In the genomic region with DNA sequence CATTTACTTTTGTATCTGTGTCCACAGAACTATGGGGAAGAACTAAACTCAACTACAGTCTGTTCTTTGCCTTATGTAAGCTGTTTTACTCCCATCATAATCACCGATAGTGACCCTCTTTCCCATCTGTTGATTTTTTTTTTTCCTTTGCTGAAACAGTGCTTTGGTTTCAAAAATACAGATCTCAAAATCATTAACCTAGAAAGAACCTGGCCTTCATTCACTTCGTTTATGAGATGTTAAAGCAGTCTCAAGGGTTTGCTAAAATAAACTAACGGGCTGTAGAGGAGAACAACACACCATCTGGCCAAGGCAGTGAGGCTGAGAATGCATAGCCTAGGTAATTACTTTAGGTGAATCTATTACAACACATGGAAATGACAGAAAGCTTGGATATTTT, we compare ENCODE assay signal across 17 cellular contexts.
DNase-seq lines count a peak whose midpoint lies in the region; ATAC-seq, FAIRE-seq and TF ChIP-seq lines count a peak whose summit lies in the region.
"Had no signal": no experiment of that assay in that cellular context is flagged by ENCODE, and none has a peak within 500 bp of the region (broad histone marks: within the 10 kb centered on the region; RNA-seq: fewer than 3 reads in every experiment).

No MANE protein-coding gene starts in this region.

- H3K23ac ChIP-seq in H1 (ENCODE audit: insufficient read length), result no peak overlapping the region

- 0 out of 2 replicates have a peak overlapping the region, but pooled peaks have one; percentile 32 for H2AFZ ChIP-seq in H1 (ENCODE audit: low read length)

- H2AK5ac ChIP-seq in H1 (ENCODE audit: low read depth, low read length), result no peak overlapping the region

- WGBS in H1 (ENCODE audit: extremely low coverage in 1 of 2, insufficient coverage in 1 of 2, insufficient read length in 1 of 2, insufficient replicate concordance in 2 of 2, low coverage in 1 of 2, low lambda C conversion rate in 2 of 2, missing lambda C conversion rate in 1 of 2), 2 experiments, result 91% methylated on average over 3 of the region's 3 CpGs; no CpG with 5 or more reads in 1 of the 2 experiments

- DNase-seq in NCI-H82 (lab: John Stamatoyannopoulos, UW) (peak; percentile 52), NCI-H82 treated with DMSO at 0.1 percent for 48 hours (lab: John Stamatoyannopoulos, UW; ENCODE audit: unreplicated experiment) (no peak), NCI-H2171 treated with DMSO at 0.1 percent for 48 hours (lab: John Stamatoyannopoulos, UW) (peak; percentile 89), H1 (ENCODE audit: low read depth in 1 of 2, low spot score in 2 of 2) (no peak), activated gamma-delta T cell treated with Interleukin-2 at 50 U/mL for 16 hours (no peak)
- DNase-seq: Calu3; CD8-positive, alpha-beta T cell; GDM1; H9; NCI-H1436; NCI-H2081 treated with DMSO at 0.1 percent for 48 hours; NCI-H526 treated with DMSO at 0.1 percent for 48 hours; RPMI8226 had no signal

- H2BK5ac ChIP-seq in H1 (ENCODE audit: low read depth, low read length), result no peak overlapping the region

- no peaks in the 10 kb centered on the region for H3K23me2 ChIP-seq in H1 (ENCODE audit: low read depth, low read length)

- H3K4ac ChIP-seq in H1 (replicated peaks; ENCODE audit: insufficient read length, low read depth, low read length), result no peak overlapping the region

- H3K56ac ChIP-seq in H1 (replicated peaks; ENCODE audit: insufficient read length, low read depth, low read length), result no peak overlapping the region

- no peak for TF ChIP-seq EP300 in H1 (IDR thresholded peaks at IDR 0.05; ENCODE audit: borderline replicate concordance in 1 of 2, low read depth in 2 of 2, low read length in 2 of 2)

- H3K27me3 ChIP-seq in H1 (replicated peaks in 1 of 4; ENCODE audit: control insufficient read depth in 3 of 4, extremely low read depth in 1 of 4, insufficient read depth in 3 of 4, low read length in 3 of 4), result no peaks in the 10 kb centered on the region
- H3K27me3 ChIP-seq: BLaER1 had no signal

- FAIRE-seq in H1 (lab: Jason Lieb, UNC), result no peak

- no peak overlapping the region for H3K4me2 ChIP-seq in H1 (ENCODE audit: insufficient read depth in 1 of 2, low read depth in 2 of 2, low read length in 2 of 2)
- H3K4me2 ChIP-seq: BLaER1, KMS-11 had no signal

- TF ChIP-seq POLR2A in H1 (IDR thresholded peaks at IDR 0.05; ENCODE audit: control extremely low read depth in 1 of 2, low read depth in 2 of 2, low read length in 2 of 2), result no peak

- no peak overlapping the region for H2BK15ac ChIP-seq in H1 (ENCODE audit: low read length)

- no peak overlapping the region for H2BK120ac ChIP-seq in H1 (replicated peaks; ENCODE audit: low read depth, low read length)

- H3K27ac ChIP-seq in H1 (ENCODE audit: low read depth, low read length), result no peak overlapping the region
- H3K27ac ChIP-seq: BLaER1, KMS-11 had no signal

- no peak overlapping the region for H3K14ac ChIP-seq in H1 (ENCODE audit: insufficient read length)

- no peak overlapping the region for H4K5ac ChIP-seq in H1 (ENCODE audit: insufficient read length, low read depth, low read length)

- no peaks in the 10 kb centered on the region for H3K36me3 ChIP-seq in H1 (ENCODE audit: control insufficient read depth in 2 of 4, insufficient read depth in 4 of 4, low read length in 3 of 4)
- H3K36me3 ChIP-seq: BLaER1 had no signal

- TF ChIP-seq RAD21 in H1 (IDR thresholded peaks at IDR 0.05 in 1 of 2, conservative IDR thresholded peaks at IDR 0.05 in 1 of 2; ENCODE audit: low read depth in 2 of 2, low read length in 2 of 2), result no peak

- no peak for TF ChIP-seq CTCF in H1 (IDR thresholded peaks at IDR 0.05; ENCODE audit: control extremely low read depth in 1 of 3, insufficient read depth in 1 of 3, low read depth in 1 of 3, low read length in 3 of 3)

- H3K4me3 ChIP-seq in H1 (ENCODE audit: extremely low read depth in 1 of 4, insufficient read depth in 2 of 4, low read depth in 3 of 4, low read length in 4 of 4), result no peak overlapping the region
- H3K4me3 ChIP-seq: BLaER1 had no signal

- no peak overlapping the region for H4K8ac ChIP-seq in H1 (ENCODE audit: extremely low read depth, insufficient read depth, low read length)

- no peaks in the 10 kb centered on the region for H3K79me2 ChIP-seq in H1 (ENCODE audit: control insufficient read depth in 1 of 2, insufficient read depth in 2 of 2, low read length in 2 of 2)

- peaks cover 7 to 8% of the 10 kb centered on the region in 2 experiments; a peak in 3 of 4 replicates for H3K9me3 ChIP-seq in H1 (ENCODE audit: insufficient read depth in 2 of 2, low read depth in 1 of 2, low read length in 1 of 2)

- no peak overlapping the region for H3K9ac ChIP-seq in H1 (replicated peaks in 1 of 4; ENCODE audit: extremely low read depth in 1 of 4, low read depth in 3 of 4, low read length in 3 of 4)
- H3K9ac ChIP-seq: BLaER1, KMS-11 had no signal

- no peak overlapping the region for H2BK20ac ChIP-seq in H1 (ENCODE audit: low read length)

- no peak overlapping the region for H2BK12ac ChIP-seq in H1 (ENCODE audit: low read depth, low read length)

- no peaks in the 10 kb centered on the region for H4K20me1 ChIP-seq in H1 (replicated peaks in 1 of 2; ENCODE audit: control insufficient read depth in 1 of 2, insufficient read depth in 2 of 2, low read length in 2 of 2)
- H4K20me1 ChIP-seq: BLaER1 had no signal

- CTCF ChIA-PET in H1 (lab: Charles Lee; ENCODE audit: partially characterized antibody), result interaction anchor here (0.7 kb wide), 1 partner anchor 21 kb away, joined by 3 read pairs; no protein-coding TSS in a partner anchor

- no peaks in the 10 kb centered on the region for H3K79me1 ChIP-seq in H1 (ENCODE audit: low read depth, low read length)

- H3K18ac ChIP-seq in H1 (ENCODE audit: extremely low read depth, low read length), result no peak overlapping the region

- no peaks in the 10 kb centered on the region for H3K4me1 ChIP-seq in H1 (replicated peaks in 1 of 4; ENCODE audit: control insufficient read depth in 3 of 4, insufficient read depth in 4 of 4, low read length in 3 of 4)
- H3K4me1 ChIP-seq: BLaER1 had no signal

- POLR2A ChIA-PET in H1 (lab: Charles Lee; ENCODE audit: partially characterized antibody), result no interaction called here

- ATAC-seq in HG03354 (IDR thresholded peaks at IDR 0.05; ENCODE audit: poor library complexity, severe bottlenecking, unreplicated experiment) (no peak), HG03565 (IDR thresholded peaks at IDR 0.05; ENCODE audit: unreplicated experiment) (no peak)
- ATAC-seq: CD8-positive, alpha-beta T cell had no signal

- no peak overlapping the region for H4K91ac ChIP-seq in H1 (replicated peaks; ENCODE audit: insufficient read length, low read length)

TF ChIP-seq in H1, 55 proteins besides CTCF, POLR2A, EP300 and RAD21 (continues in another document):
- TF ChIP-seq KDM1A (IDR thresholded peaks at IDR 0.05; ENCODE audit: borderline replicate concordance, low read length) (no peak), POLR2AphosphoS5 (IDR thresholded peaks at IDR 0.05; ENCODE audit: low read depth, low read length) (no peak), RBBP5 (IDR thresholded peaks at IDR 0.05; ENCODE audit: borderline replicate concordance, low read depth, low read length) (no peak), CEBPB (IDR thresholded peaks at IDR 0.05; ENCODE audit: low read depth, low read length) (no peak), ASH2L (IDR thresholded peaks at IDR 0.05; ENCODE audit: low read length) (no peak), SP4 (IDR thresholded peaks at IDR 0.05; ENCODE audit: low read length) (no peak), SRF (IDR thresholded peaks at IDR 0.05; ENCODE audit: low read depth, low read length) (no peak)

Comparison
In these comparisons a context has a peak if more than half of its experiments do, and no peak if none do; other contexts are left out.
1. DNase-seq: peak in NCI-H82 (single experiment) and NCI-H2171 treated with DMSO at 0.1 percent for 48 hours (single experiment); none in NCI-H82 treated with DMSO at 0.1 percent for 48 hours (single experiment), H1 (0 of 2) and activated gamma-delta T cell treated with Interleukin-2 at 50 U/mL for 16 hours (single experiment).